8 cellular contexts compared by ENCODE assay signal in genomic region chr3:184584001-184584891, GRCh38. TPM values are rescaled to one million over a fixed set of nuclear protein-coding genes. Genes with fewer than 3 reads are reported as not detected.
DNase-seq lines count a peak whose midpoint lies in the region; ATAC-seq and TF ChIP-seq lines count a peak whose summit lies in the region.

No MANE protein-coding gene starts in this region.

- H3K27me3 ChIP-seq in heart right ventricle, result peaks cover 0 to 26% (median 0%) of the 10 kb centered on the region in 7 donors

- H3K36me3 ChIP-seq in heart right ventricle, result peaks cover 0 to 20% (median 0%) of the 10 kb centered on the region in 9 donors

- H3K9me3 ChIP-seq in heart right ventricle, result no peaks in the 10 kb centered on the region

- CTCF ChIA-PET in RWPE1 (lab: Yijun Ruan, JAX), result interaction anchor here (0.5 to 1.6 kb wide), 5 partner anchors 17 to 246 kb away, joined by 3 to 4 read pairs (median 3); partner anchors contain the start of gene EPHB3

- peaks cover 0 to 42% (median 26%) of the 10 kb centered on the region in 9 donors for H3K4me1 ChIP-seq in heart right ventricle

- POLR2A ChIA-PET in RWPE1 (lab: Yijun Ruan, JAX; ENCODE audit: low non-redundant PET), result no interaction called here

- H3K27ac ChIP-seq in RWPE1, result peak overlapping the region; percentile 50
- H3K27ac ChIP-seq in heart right ventricle, result peak overlapping the region in 9 of 10 donors; percentile 63 to 91 (median 85)

- 26 to 31% methylated on average over 40 to 43 of the region's 43 CpGs for WGBS in heart right ventricle, 2 donors

- in situ Hi-C loops in GM13977 (cut with MboI; ENCODE audit: low pct_unique_long_range_greater_than_20kb, low sequenced_read_pairs, unreplicated experiment), result no loop called here

- peak overlapping the region; percentile 4 to 75 (median 62) for H3K4me3 ChIP-seq in heart right ventricle

- ATAC-seq in heart right ventricle (peak; percentile 6 to 57 (median 36)), GM18907 (IDR thresholded peaks at IDR 0.05; ENCODE audit: unreplicated experiment) (no peak), GM19397 (IDR thresholded peaks at IDR 0.05; ENCODE audit: unreplicated experiment) (no peak), GM21367 (IDR thresholded peaks at IDR 0.05; ENCODE audit: unreplicated experiment) (no peak)

- DNase-seq in GM13977 (ENCODE audit: low spot score) (no peak), RWPE1 (ENCODE audit: low spot score) (no peak), heart right ventricle (no peak), renal cortical epithelial cell (ENCODE audit: low read depth) (peak; percentile 14), cerebellum (ENCODE audit: low spot score) (no peak)

- TF ChIP-seq CTCF in GM13977 (IDR thresholded peaks at IDR 0.05; ENCODE audit: extremely low read depth, insufficient read depth, missing control alignments), result peak; percentile 18
- no peak for TF ChIP-seq CTCF in RWPE1 (conservative IDR thresholded peaks at IDR 0.05; ENCODE audit: low read depth)
- TF ChIP-seq CTCF in heart right ventricle (IDR thresholded peaks at IDR 0.05), result peak in 6 of 9 donors; percentile 12 to 46 (median 30)

- intact Hi-C loops in heart right ventricle (cut with DNase I), result loop anchor here in 2 of 10 donors (5.0 kb wide), 1 partner anchor 128 kb away; the partner anchor contains the start of gene MAGEF1 (in 2 of the 2)

RNA-seq across cellular contexts. Expression of gene EPHB3, which starts 22.7 kb away (rescaled TPM):
- 1 to 10 TPM in 7 of 10 donors, under 1 TPM in 3; 0.38 to 4.0 (median 2.3) TPM for total RNA-seq in heart right ventricle
- under 1 TPM; 0.51 to 0.96 TPM for polyA plus RNA-seq in heart right ventricle
- total RNA-seq in renal cortical epithelial cell, result 0.15 and 0.17 TPM in 2 replicates
- total RNA-seq in cerebellum, result 9.2 TPM

Comparison
In these comparisons a context has a peak if more than half of its experiments do, and no peak if none do; other contexts are left out.
1. ATAC-seq: peak in heart right ventricle (8 of 8); none in GM18907 (single experiment), GM19397 (single experiment) and GM21367 (single experiment).